Comparison of ENCODE assay signal across 8 cellular contexts in genomic region chr9:132235894-132236661, GRCh38.
DNase-seq lines count a peak whose midpoint lies in the region; ATAC-seq and TF ChIP-seq lines count a peak whose summit lies in the region.

No MANE protein-coding gene starts in this region.

- H3K4me3 Mint-ChIP-seq in CD14-positive monocyte (no peak overlapping the region), naive B cell (peak overlapping the region in 1 of 8 donors; percentile 72)
- no peak overlapping the region for H3K4me3 Mint-ChIP-seq in stimulated activated naive B cell treated with anti-CD40 and anti-IgM and Interleukin-4, amounts not matched to agents 10 μg/mL and 1 μg/mL and 100 μg/mL, for 72 hours

- H3K27ac ChIP-seq in epithelial cell of prostate: no peak overlapping the region

- H3K36me3 Mint-ChIP-seq in CD14-positive monocyte (no peaks in the 10 kb centered on the region), naive B cell (no peaks in the 10 kb centered on the region)
- no peaks in the 10 kb centered on the region for H3K36me3 Mint-ChIP-seq in stimulated activated naive B cell treated with anti-CD40 and anti-IgM and Interleukin-4, amounts not matched to agents 10 μg/mL and 1 μg/mL and 100 μg/mL, for 72 hours

- H3K27me3 Mint-ChIP-seq in CD14-positive monocyte (ENCODE audit: low read depth in 3 of 3) (peaks cover 8 to 27% (median 24%) of the 10 kb centered on the region in 3 donors), naive B cell (peaks cover 0 to 22% (median 0%) of the 10 kb centered on the region in 3 donors)
- H3K27me3 Mint-ChIP-seq in stimulated activated naive B cell treated with anti-CD40 and anti-IgM and Interleukin-4, amounts not matched to agents 10 μg/mL and 1 μg/mL and 100 μg/mL, for 72 hours: peaks cover 14% of the 10 kb centered on the region in 2 donors

- no peak overlapping the region for H3K27ac Mint-ChIP-seq in CD14-positive monocyte
- peak overlapping the region in 1 of 6 donors; percentile 69 for H3K27ac Mint-ChIP-seq in naive B cell
- H3K27ac Mint-ChIP-seq in stimulated activated naive B cell treated with anti-CD40 and anti-IgM and Interleukin-4, amounts not matched to agents 10 μg/mL and 1 μg/mL and 100 μg/mL, for 72 hours: no peak overlapping the region

- H3K4me1 Mint-ChIP-seq in CD14-positive monocyte (peaks cover 24% of the 10 kb centered on the region), naive B cell (peaks cover 1 to 13% (median 10%) of the 10 kb centered on the region in 3 donors)
- peaks cover 7 to 13% of the 10 kb centered on the region in 2 donors for H3K4me1 Mint-ChIP-seq in stimulated activated naive B cell treated with anti-CD40 and anti-IgM and Interleukin-4, amounts not matched to agents 10 μg/mL and 1 μg/mL and 100 μg/mL, for 72 hours

- no peak for ATAC-seq in naive B cell (ENCODE audit: low read depth in 2 of 2)
- ATAC-seq in stimulated activated naive B cell treated with anti-CD40 and anti-IgM and Interleukin-4, amounts not matched to agents 10 μg/mL and 1 μg/mL and 100 μg/mL, for 72 hours (replicated peaks): peak in 1 of 2 donors; percentile 25
- no peak for ATAC-seq in GM21529 (IDR thresholded peaks at IDR 0.05; ENCODE audit: unreplicated experiment)

- H3K9me3 Mint-ChIP-seq in CD14-positive monocyte (no peaks in the 10 kb centered on the region), naive B cell (no peaks in the 10 kb centered on the region)
- no peaks in the 10 kb centered on the region for H3K9me3 Mint-ChIP-seq in stimulated activated naive B cell treated with anti-CD40 and anti-IgM and Interleukin-4, amounts not matched to agents 10 μg/mL and 1 μg/mL and 100 μg/mL, for 72 hours

- intact Hi-C loops in CD14-positive monocyte (cut with micrococcal nuclease): loop anchor here (1.0 to 2.0 kb wide), 2 partner anchors 66 to 67 kb away; no protein-coding TSS in a partner anchor

- peak; percentile 72 for DNase-seq in CD14-positive monocyte (ENCODE audit: low spot score)
- peak; percentile 80 for DNase-seq in HK-2 (ENCODE audit: unreplicated experiment)
- DNase-seq in NOMO-1 (lab: John Stamatoyannopoulos, UW; ENCODE audit: unreplicated experiment in 2 of 2): peak; percentile 28 to 43
- DNase-seq in activated CD8-positive, alpha-beta memory T cell treated with anti-CD3 and anti-CD28 coated beads, Interleukin-2, amount 50 U/mL, for 24 hours (ENCODE audit: extremely low read depth): peak; percentile 54
- DNase-seq in epithelial cell of prostate (ENCODE audit: low read depth, low spot score): peak; percentile 18
- DNase-seq in naive B cell: peak; percentile 64
- peak; percentile 58 for DNase-seq in stimulated activated naive B cell treated with anti-CD40 and anti-IgM and Interleukin-4, amounts not matched to agents 10 μg/mL and 1 μg/mL and 100 μg/mL, for 72 hours

- peak; percentile 98 for TF ChIP-seq CTCF in CD14-positive monocyte (IDR thresholded peaks at IDR 0.05)

Comparison
In these comparisons a context has a peak if more than half of its experiments do, and no peak if none do; other contexts are left out.
1. DNase-seq: peak in every context shown above with its lines; median percentile 80 in HK-2; 72 in CD14-positive monocyte; 64 in naive B cell; 58 in stimulated activated naive B cell treated with anti-CD40 and anti-IgM and Interleukin-4, amounts not matched to agents 10 μg/mL and 1 μg/mL and 100 μg/mL, for 72 hours; 54 in activated CD8-positive, alpha-beta memory T cell treated with anti-CD3 and anti-CD28 coated beads, Interleukin-2, amount 50 U/mL, for 24 hours; 36 in NOMO-1; 18 in epithelial cell of prostate.